Comparison of ENCODE assay signal across 8 cellular contexts in genomic region chr12:56007148-56007891, GRCh38. TPM values are rescaled to one million over a fixed set of nuclear protein-coding genes. Genes with fewer than 3 reads are reported as not detected.
DNase-seq lines count a peak whose midpoint lies in the region; ATAC-seq and TF ChIP-seq lines count a peak whose summit lies in the region.

No MANE protein-coding gene starts in this region.

- no peaks in the 10 kb centered on the region for H3K27me3 ChIP-seq in left lung

- peak overlapping the region; percentile 70 to 72 for H3K4me3 ChIP-seq in left lung

- intact Hi-C loops in left lung (cut with DNase I): no loop called here

- peaks cover 0 to 25% of the 10 kb centered on the region in 2 donors for H3K4me1 ChIP-seq in left lung

- no peaks in the 10 kb centered on the region for H3K9me3 ChIP-seq in left lung

- ATAC-seq in GM18868 (IDR thresholded peaks at IDR 0.05; ENCODE audit: unreplicated experiment) (peak; percentile 86), HG03378 (IDR thresholded peaks at IDR 0.05; ENCODE audit: unreplicated experiment) (peak; percentile 46), left lung (peak; percentile 96)

- peaks cover 0 to 25% of the 10 kb centered on the region in 2 donors for H3K36me3 ChIP-seq in left lung

- TF ChIP-seq CTCF in left lung (IDR thresholded peaks at IDR 0.05): no peak

- H3K27ac ChIP-seq in left lung: peak overlapping the region; percentile 78 to 83

- peak; percentile 67 for DNase-seq in A172 (ENCODE audit: low spot score)
- peak; percentile 87 to 93 for DNase-seq in NCI-H526 (lab: John Stamatoyannopoulos, UW)
- peak; percentile 74 for DNase-seq in activated CD4-positive, alpha-beta T cell treated with anti-CD3 and anti-CD28 coated beads, Interleukin-2, amount 50 U/mL, for 1 hour
- DNase-seq in dermis blood vessel endothelial cell: peak; percentile 86
- peak; percentile 90 to 92 for DNase-seq in left lung
- DNase-seq in stimulated activated CD4-positive, alpha-beta T cell treated with anti-CD3 and anti-CD28 coated beads, Interleukin-1b, Interleukin-23, amount 100 ng/mL, for 48 hours: peak; percentile 83

RNA-seq across cellular contexts. Expression of gene SUOX, which starts 10.2 kb away (rescaled TPM):
- total RNA-seq in A172 (2014; rRNA removed; shearing (Covaris generic)): 8.9 and 14.4 TPM in 2 replicates
- total RNA-seq in dermis blood vessel endothelial cell (12.4 and 18.9 TPM in 2 replicates), left lung (10 to 100 TPM; 26.1 to 26.3 TPM)

RNA-seq across cellular contexts. Expression of gene IKZF4, which starts 13.5 kb away (rescaled TPM):
- total RNA-seq in A172 (2014; rRNA removed; shearing (Covaris generic)): 1.4 and 2.4 TPM in 2 replicates
- total RNA-seq in dermis blood vessel endothelial cell: 0.70 and 1.4 TPM in 2 replicates
- 1 to 10 TPM; 7.5 to 8.5 TPM for total RNA-seq in left lung

RNA-seq across cellular contexts. Expression of gene RAB5B, which starts 33.4 kb away (rescaled TPM):
- 47.8 and 50.1 TPM in 2 replicates for total RNA-seq in A172 (2014; rRNA removed; shearing (Covaris generic))
- total RNA-seq in dermis blood vessel endothelial cell: 44.8 and 67.1 TPM in 2 replicates
- 100 to 1,000 TPM; 116 to 175 TPM for total RNA-seq in left lung

RNA-seq across cellular contexts. Expression of gene RPS26, which starts 34.4 kb away (rescaled TPM):
- total RNA-seq in A172 (2014; rRNA removed; shearing (Covaris generic)): 358 and 1,165 TPM in 2 replicates
- total RNA-seq in dermis blood vessel endothelial cell (199 and 372 TPM in 2 replicates), left lung (10 to 100 TPM; 37.9 to 43.1 TPM)

RNA-seq across cellular contexts. Expression of gene CDK2, which starts 40.7 kb away (rescaled TPM):
- 91.6 and 100 TPM in 2 replicates for total RNA-seq in A172 (2014; rRNA removed; shearing (Covaris generic))
- total RNA-seq in dermis blood vessel endothelial cell (20.8 and 35.0 TPM in 2 replicates), left lung (10 to 100 TPM; 34.1 to 40.3 TPM)

Comparison
In these comparisons a context has a peak if more than half of its experiments do, and no peak if none do; other contexts are left out.
1. Peak in every context shown above with its lines: DNase-seq, ATAC-seq, H3K4me3 ChIP-seq and H3K27ac ChIP-seq.
2. ATAC-seq: peak in every context shown above with its lines; median percentile 96 in left lung; 86 in GM18868; 46 in HG03378.